Comparison of ENCODE assay signal across 16 cellular contexts in the genomic region with DNA sequence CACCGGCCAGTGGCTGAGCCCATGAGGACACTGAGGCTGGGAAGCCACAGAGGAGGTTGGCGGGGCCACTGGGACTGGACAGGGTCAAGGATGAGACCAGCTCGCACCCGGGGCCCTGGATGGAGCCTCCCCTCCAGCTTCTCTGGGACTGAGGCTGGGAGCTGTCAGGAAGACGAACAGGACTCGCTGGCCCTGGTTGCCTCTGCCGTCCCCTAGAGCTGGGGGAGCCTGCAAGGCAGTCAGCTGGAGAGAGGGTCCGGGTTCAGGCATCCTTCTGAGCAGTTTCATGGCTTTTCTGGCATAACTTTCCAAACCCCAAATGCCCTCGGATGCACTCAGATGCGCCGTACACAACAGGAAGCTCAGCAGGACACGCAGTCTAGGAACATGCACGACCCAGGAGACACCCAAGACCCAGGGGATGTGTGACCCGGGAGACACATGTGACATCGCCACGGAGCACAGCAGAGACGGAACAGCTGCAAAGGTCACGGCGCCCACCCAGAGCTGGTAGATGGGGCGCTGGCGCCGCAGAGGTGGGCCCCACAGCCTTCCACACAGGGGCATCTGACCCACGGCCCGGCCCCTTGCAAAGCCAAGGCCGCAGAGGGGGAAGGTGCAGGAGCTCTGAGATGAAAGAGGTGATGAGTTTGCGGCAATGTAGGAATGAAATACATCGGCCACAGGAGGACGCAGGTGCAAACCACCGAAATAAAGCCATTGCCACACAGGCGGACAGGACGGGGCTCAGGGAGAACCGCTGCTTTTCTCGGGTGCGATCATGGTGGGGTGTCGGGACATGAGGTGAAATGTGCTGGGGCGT. TPM values are rescaled to one million over a fixed set of nuclear protein-coding genes. Genes with fewer than 3 reads are reported as not detected.
DNase-seq lines count a peak whose midpoint lies in the region; ATAC-seq and TF ChIP-seq lines count a peak whose summit lies in the region.
"Had no signal": no experiment of that assay in that cellular context is flagged by ENCODE, and none has a peak within 500 bp of the region (broad histone marks: within the 10 kb centered on the region; RNA-seq: fewer than 3 reads in every experiment).

No MANE protein-coding gene starts in this region.

- TF ChIP-seq POLR2A in stomach (IDR thresholded peaks at IDR 0.05), result no peak

- no peak for TF ChIP-seq EP300 in stomach (IDR thresholded peaks at IDR 0.05)

- no peak overlapping the region for H3K4me3 ChIP-seq in stomach
- H3K4me3 ChIP-seq: A549, cardiac muscle cell, esophagus squamous epithelium had no signal

- H3K27ac ChIP-seq in stomach, result no peak overlapping the region
- H3K27ac ChIP-seq: A549, cardiac muscle cell, esophagus squamous epithelium had no signal

- no peaks in the 10 kb centered on the region for H3K36me3 ChIP-seq in stomach
- H3K36me3 ChIP-seq: cardiac muscle cell, esophagus squamous epithelium had no signal

- CTCF ChIA-PET in activated CD4-positive, alpha-beta T cell treated with anti-CD3 and anti-CD28 coated beads for 36 hours (lab: Charles Lee), result no interaction called here

- no peaks in the 10 kb centered on the region for H3K9me3 ChIP-seq in T-helper 17 cell (ENCODE audit: control insufficient read depth, low read length, poor library complexity, severe bottlenecking)
- H3K9me3 ChIP-seq in stomach, result no peaks in the 10 kb centered on the region
- H3K9me3 ChIP-seq: A549, esophagus squamous epithelium had no signal

- TF ChIP-seq CTCF in stomach (IDR thresholded peaks at IDR 0.05), result no peak

- H3K27me3 Mint-ChIP-seq in activated CD4-positive, alpha-beta T cell treated with anti-CD3 and anti-CD28 coated beads for 36 hours, result no peaks in the 10 kb centered on the region
- no peaks in the 10 kb centered on the region for H3K27me3 Mint-ChIP-seq in T-helper 17 cell
- H3K27me3 Mint-ChIP-seq in stimulated activated memory B cell treated with anti-CD40 and anti-IgM and Interleukin-4, amounts not matched to agents 10 μg/mL and 1 μg/mL and 100 μg/mL, for 72 hours, result peaks cover 38% of the 10 kb centered on the region
- H3K27me3 Mint-ChIP-seq in T-helper 2 cell treated with Interferon-gamma antibody and Interleukin-4, amounts not matched to agents 5 μg/mL and 100 μg/mL, for 36 hours (ENCODE audit: low read depth), result no peaks in the 10 kb centered on the region

- no peaks in the 10 kb centered on the region for H3K36me3 Mint-ChIP-seq in activated CD4-positive, alpha-beta T cell treated with anti-CD3 and anti-CD28 coated beads for 36 hours (ENCODE audit: low read depth)
- peaks cover 4% of the 10 kb centered on the region for H3K36me3 Mint-ChIP-seq in T-helper 17 cell (ENCODE audit: low read depth)
- H3K36me3 Mint-ChIP-seq in stimulated activated memory B cell treated with anti-CD40 and anti-IgM and Interleukin-4, amounts not matched to agents 10 μg/mL and 1 μg/mL and 100 μg/mL, for 72 hours, result no peaks in the 10 kb centered on the region
- H3K36me3 Mint-ChIP-seq in T-helper 2 cell treated with Interferon-gamma antibody and Interleukin-4, amounts not matched to agents 5 μg/mL and 100 μg/mL, for 36 hours (ENCODE audit: low read depth), result no peaks in the 10 kb centered on the region

- H3K27me3 ChIP-seq in stomach, result peaks cover 0 to 31% (median 6%) of the 10 kb centered on the region in 3 donors
- H3K27me3 ChIP-seq: cardiac muscle cell, esophagus squamous epithelium had no signal

- POLR2A ChIA-PET in activated CD4-positive, alpha-beta T cell treated with anti-CD3 and anti-CD28 coated beads for 36 hours (lab: Charles Lee), result no interaction called here

- no peak overlapping the region for H3K27ac Mint-ChIP-seq in activated CD4-positive, alpha-beta T cell treated with anti-CD3 and anti-CD28 coated beads for 36 hours
- peak overlapping the region; percentile 49 for H3K27ac Mint-ChIP-seq in T-helper 17 cell
- H3K27ac Mint-ChIP-seq in stimulated activated memory B cell treated with anti-CD40 and anti-IgM and Interleukin-4, amounts not matched to agents 10 μg/mL and 1 μg/mL and 100 μg/mL, for 72 hours, result no peak overlapping the region
- no peak overlapping the region for H3K27ac Mint-ChIP-seq in T-helper 2 cell treated with Interferon-gamma antibody and Interleukin-4, amounts not matched to agents 5 μg/mL and 100 μg/mL, for 36 hours

- peaks cover 34 to 40% (median 37%) of the 10 kb centered on the region in 4 donors for H3K4me1 ChIP-seq in stomach

- no peak for ATAC-seq in activated CD4-positive, alpha-beta T cell treated with anti-CD3 and anti-CD28 coated beads for 36 hours
- no peak for ATAC-seq in T-helper 17 cell
- ATAC-seq in stimulated activated memory B cell treated with anti-CD40 and anti-IgM and Interleukin-4, amounts not matched to agents 10 μg/mL and 1 μg/mL and 100 μg/mL, for 72 hours, result no peak
- ATAC-seq: A549 had no signal

- DNase-seq in activated CD4-positive, alpha-beta T cell treated with anti-CD3 and anti-CD28 coated beads for 36 hours, result peak; percentile 3
- DNase-seq in activated CD4-positive, alpha-beta T cell treated with anti-CD3 and anti-CD28 coated beads, Interleukin-2, amount 50 U/mL, for 1 hour, result no peak
- DNase-seq in T-helper 17 cell (no peak), islet precursor cell (peak; percentile 51), stomach (peak; percentile 23)
- no peak for DNase-seq in central memory CD4-positive, alpha-beta T cell
- no peak for DNase-seq in T-helper 2 cell treated with Interferon-gamma antibody and Interleukin-4, amounts not matched to agents 5 μg/mL and 100 μg/mL, for 36 hours (ENCODE audit: low spot score)
- DNase-seq: activated CD4-positive, alpha-beta T cell treated with anti-CD3 and anti-CD28 coated beads for 48 hours; activated gamma-delta T cell treated with Interleukin-2 at 50 U/mL for 16 hours; COR-L47; esophagus squamous epithelium; midbrain; NCI-H1092 treated with DMSO at 0.1 percent for 48 hours had no signal

- intact Hi-C loops in activated CD4-positive, alpha-beta T cell treated with anti-CD3 and anti-CD28 coated beads for 36 hours (cut with DNase I, micrococcal nuclease), result no loop called here
- intact Hi-C loops in stomach (cut with DNase I; ENCODE audit: low total_unique reads), result no loop called here

- H3K4me3 Mint-ChIP-seq in activated CD4-positive, alpha-beta T cell treated with anti-CD3 and anti-CD28 coated beads for 36 hours, result no peak overlapping the region
- H3K4me3 Mint-ChIP-seq in T-helper 17 cell, result peak overlapping the region; percentile 63
- no peak overlapping the region for H3K4me3 Mint-ChIP-seq in stimulated activated memory B cell treated with anti-CD40 and anti-IgM and Interleukin-4, amounts not matched to agents 10 μg/mL and 1 μg/mL and 100 μg/mL, for 72 hours
- no peak overlapping the region for H3K4me3 Mint-ChIP-seq in T-helper 2 cell treated with Interferon-gamma antibody and Interleukin-4, amounts not matched to agents 5 μg/mL and 100 μg/mL, for 36 hours

- peaks cover 9% of the 10 kb centered on the region for H3K4me1 Mint-ChIP-seq in activated CD4-positive, alpha-beta T cell treated with anti-CD3 and anti-CD28 coated beads for 36 hours
- H3K4me1 Mint-ChIP-seq in T-helper 17 cell, result peaks cover 16% of the 10 kb centered on the region
- H3K4me1 Mint-ChIP-seq in stimulated activated memory B cell treated with anti-CD40 and anti-IgM and Interleukin-4, amounts not matched to agents 10 μg/mL and 1 μg/mL and 100 μg/mL, for 72 hours, result peaks cover 30% of the 10 kb centered on the region
- peaks cover 2% of the 10 kb centered on the region for H3K4me1 Mint-ChIP-seq in T-helper 2 cell treated with Interferon-gamma antibody and Interleukin-4, amounts not matched to agents 5 μg/mL and 100 μg/mL, for 36 hours (ENCODE audit: low read depth)

- 72 to 82% (median 79%) methylated on average over 27 to 36 of the region's 36 CpGs for WGBS in stomach, 5 donors

- no peaks in the 10 kb centered on the region for H3K9me3 Mint-ChIP-seq in activated CD4-positive, alpha-beta T cell treated with anti-CD3 and anti-CD28 coated beads for 36 hours (ENCODE audit: low read depth)
- no peaks in the 10 kb centered on the region for H3K9me3 Mint-ChIP-seq in stimulated activated memory B cell treated with anti-CD40 and anti-IgM and Interleukin-4, amounts not matched to agents 10 μg/mL and 1 μg/mL and 100 μg/mL, for 72 hours
- H3K9me3 Mint-ChIP-seq in T-helper 2 cell treated with Interferon-gamma antibody and Interleukin-4, amounts not matched to agents 5 μg/mL and 100 μg/mL, for 36 hours, result no peaks in the 10 kb centered on the region

RNA-seq across cellular contexts. Expression of a gene that starts 17.1 kb away (rescaled TPM):
- under 1 TPM; 0.21 TPM for total RNA-seq in activated CD4-positive, alpha-beta T cell treated with anti-CD3 and anti-CD28 coated beads for 36 hours
- total RNA-seq in T-helper 17 cell, result 10 to 100 TPM; 17.3 to 35.4 TPM
- total RNA-seq in stomach, result 10 to 100 TPM in 1 of 5 donors, 1 to 10 TPM in 4; 2.4 to 11.0 (median 5.2) TPM
- polyA plus RNA-seq in stomach, result 1 to 10 TPM; 1.2 to 1.7 (median 1.3) TPM

Comparison
In these comparisons a context has a peak if more than half of its experiments do, and no peak if none do; other contexts are left out.
1. DNase-seq: peak in activated CD4-positive, alpha-beta T cell treated with anti-CD3 and anti-CD28 coated beads for 36 hours (single experiment), islet precursor cell (single experiment) and stomach (single experiment); none in activated CD4-positive, alpha-beta T cell treated with anti-CD3 and anti-CD28 coated beads, Interleukin-2, amount 50 U/mL, for 1 hour (single experiment), T-helper 17 cell (0 of 3), central memory CD4-positive, alpha-beta T cell (single experiment) and T-helper 2 cell treated with Interferon-gamma antibody and Interleukin-4, amounts not matched to agents 5 μg/mL and 100 μg/mL, for 36 hours (single experiment).